ENCODE assay signal across 11 cellular contexts in genomic region chr10:80540644-80541143, GRCh38. TPM values are rescaled to one million over a fixed set of nuclear protein-coding genes. Genes with fewer than 3 reads are reported as not detected.
DNase-seq lines count a peak whose midpoint lies in the region; ATAC-seq and TF ChIP-seq lines count a peak whose summit lies in the region.
"Had no signal": no experiment of that assay in that cellular context is flagged by ENCODE, and none has a peak within 500 bp of the region (broad histone marks: within the 10 kb centered on the region; RNA-seq: fewer than 3 reads in every experiment).

No MANE protein-coding gene starts in this region.

- no peak overlapping the region for H3K27ac ChIP-seq in suprapubic skin
- no peak overlapping the region for H3K27ac ChIP-seq in transverse colon

- no peak for ATAC-seq in activated T-cell treated with anti-CD3 and anti-CD28 coated beads, Interleukin-2, amount 50 U/mL, for 72 hours (replicated peaks in 1 of 2)
- ATAC-seq in HG02885 (IDR thresholded peaks at IDR 0.05; ENCODE audit: poor library complexity, unreplicated experiment) = peak; percentile 72
- ATAC-seq in activated T-helper 17 cell treated with anti-CD3 and anti-CD28 coated beads, Interleukin-2, amount 50 U/mL, for 72 hours (replicated peaks) = peak; percentile 61

- H3K36me3 Mint-ChIP-seq in activated T-cell treated with anti-CD3 and anti-CD28 coated beads, Interleukin-2, amount 50 U/mL, for 72 hours (ENCODE audit: insufficient read depth in 2 of 2) = no peaks in the 10 kb centered on the region
- H3K36me3 Mint-ChIP-seq in activated T-helper 17 cell treated with anti-CD3 and anti-CD28 coated beads, Interleukin-2, amount 50 U/mL, for 72 hours (ENCODE audit: low read depth) = peaks cover 7% of the 10 kb centered on the region
- peaks cover 7% of the 10 kb centered on the region for H3K36me3 Mint-ChIP-seq in Caco-2 (ENCODE audit: insufficient read depth, unreplicated experiment)

- no TSS peak for BruUV-seq in Caco-2 (replicated peaks; lab: Mats Ljungman, UMichigan)

- H3K4me3 ChIP-seq in suprapubic skin (peak overlapping the region; percentile 29), Caco-2 (ENCODE audit: low read depth, low read length) (no peak overlapping the region), transverse colon (peak overlapping the region in 2 of 4 donors; percentile 8 to 18)

- H3K27me3 Mint-ChIP-seq in activated T-cell treated with anti-CD3 and anti-CD28 coated beads, Interleukin-2, amount 50 U/mL, for 72 hours (ENCODE audit: low read depth) = no peaks in the 10 kb centered on the region
- no peaks in the 10 kb centered on the region for H3K27me3 Mint-ChIP-seq in activated T-helper 17 cell treated with anti-CD3 and anti-CD28 coated beads, Interleukin-2, amount 50 U/mL, for 72 hours
- no peaks in the 10 kb centered on the region for H3K27me3 Mint-ChIP-seq in Caco-2 (ENCODE audit: insufficient read depth, unreplicated experiment)

- no peak overlapping the region for H3K27ac Mint-ChIP-seq in activated T-cell treated with anti-CD3 and anti-CD28 coated beads, Interleukin-2, amount 50 U/mL, for 72 hours
- peak overlapping the region; percentile 81 for H3K27ac Mint-ChIP-seq in activated T-helper 17 cell treated with anti-CD3 and anti-CD28 coated beads, Interleukin-2, amount 50 U/mL, for 72 hours
- no peak overlapping the region for H3K27ac Mint-ChIP-seq in Caco-2 (ENCODE audit: unreplicated experiment)
- H3K27ac Mint-ChIP-seq: H9 had no signal

- H3K9me3 Mint-ChIP-seq in activated T-cell treated with anti-CD3 and anti-CD28 coated beads, Interleukin-2, amount 50 U/mL, for 72 hours = no peaks in the 10 kb centered on the region
- H3K9me3 Mint-ChIP-seq in activated T-helper 17 cell treated with anti-CD3 and anti-CD28 coated beads, Interleukin-2, amount 50 U/mL, for 72 hours = no peaks in the 10 kb centered on the region
- no peaks in the 10 kb centered on the region for H3K9me3 Mint-ChIP-seq in Caco-2 (ENCODE audit: unreplicated experiment)

- no peak for TF ChIP-seq POLR2A in suprapubic skin (IDR thresholded peaks at IDR 0.05)
- TF ChIP-seq POLR2A in transverse colon (IDR thresholded peaks at IDR 0.05) = no peak

- peaks cover 22% of the 10 kb centered on the region for H3K4me1 ChIP-seq in suprapubic skin
- peaks cover 4% of the 10 kb centered on the region; the same call in 1 of the 2 replicates for H3K4me1 ChIP-seq in Caco-2
- H3K4me1 ChIP-seq in transverse colon = peaks cover 0 to 6% (median 2%) of the 10 kb centered on the region in 4 donors

- 32% methylated on average over 13 of the region's 13 CpGs for WGBS in suprapubic skin
- 47% methylated on average over 13 of the region's 13 CpGs; no CpG with 5 or more reads in 1 of the 2 donors for WGBS in transverse colon (ENCODE audit: low coverage in 1 of 2), 2 donors

- H3K4me3 Mint-ChIP-seq in activated T-cell treated with anti-CD3 and anti-CD28 coated beads, Interleukin-2, amount 50 U/mL, for 72 hours = peak overlapping the region; percentile 22 to 31
- H3K4me3 Mint-ChIP-seq in activated T-helper 17 cell treated with anti-CD3 and anti-CD28 coated beads, Interleukin-2, amount 50 U/mL, for 72 hours = peak overlapping the region; percentile 51
- no peak overlapping the region for H3K4me3 Mint-ChIP-seq in Caco-2 (ENCODE audit: unreplicated experiment)
- H3K4me3 Mint-ChIP-seq: H9 had no signal

- no peaks in the 10 kb centered on the region for H3K27me3 ChIP-seq in suprapubic skin
- H3K27me3 ChIP-seq in Caco-2 (replicated peaks; ENCODE audit: control insufficient read depth, insufficient read depth, low read length) = no peaks in the 10 kb centered on the region
- H3K27me3 ChIP-seq in transverse colon = no peaks in the 10 kb centered on the region

- CTCF ChIA-PET in Caco-2 (lab: Charles Lee) = interaction anchor here (0.7 kb wide), 1 partner anchor 42 kb away, joined by 3 read pairs; no protein-coding TSS in a partner anchor

- DNase-seq in activated T-cell treated with anti-CD3 and anti-CD28 coated beads, Interleukin-2, amount 50 U/mL, for 72 hours = no peak
- DNase-seq in activated T-cell treated with anti-CD3 and anti-CD28 coated beads for 4 hours (no peak), suprapubic skin (ENCODE audit: low spot score in 2 of 2) (peak in 1 of 2 donors; percentile 76), COLO829 (ENCODE audit: low spot score) (no peak), Caco-2 (no peak), transverse colon (no peak)
- DNase-seq: H9, OCI-M1, substantia nigra had no signal

- H3K9me3 ChIP-seq in suprapubic skin = no peaks in the 10 kb centered on the region
- H3K9me3 ChIP-seq in Caco-2 = no peaks in the 10 kb centered on the region
- H3K9me3 ChIP-seq in transverse colon = no peaks in the 10 kb centered on the region

- TF ChIP-seq CTCF in suprapubic skin (IDR thresholded peaks at IDR 0.05) (no peak), Caco-2 (IDR thresholded peaks at IDR 0.05; ENCODE audit: insufficient read depth in 1 of 2, low read depth in 1 of 2, low read length in 1 of 2, severe bottlenecking in 1 of 2, unreplicated experiment in 1 of 2) (no peak), transverse colon (IDR thresholded peaks at IDR 0.05) (no peak)

- TF ChIP-seq EP300 in suprapubic skin (IDR thresholded peaks at IDR 0.05) = no peak
- no peak for TF ChIP-seq EP300 in transverse colon (IDR thresholded peaks at IDR 0.05; ENCODE audit: low read depth)

- H3K36me3 ChIP-seq in suprapubic skin = no peaks in the 10 kb centered on the region
- H3K36me3 ChIP-seq in Caco-2 (ENCODE audit: control insufficient read depth, insufficient read depth, low read length) = no peaks in the 10 kb centered on the region
- H3K36me3 ChIP-seq in transverse colon = no peaks in the 10 kb centered on the region

- in situ Hi-C loops in transverse colon (cut with MboI; ENCODE audit: low pct_ligation_motif_present in 1 of 4, low pct_unique_long_range_greater_than_20kb in 1 of 4, low sequenced_read_pairs in 3 of 4) = no loop called here

- intact Hi-C loops in Caco-2 (cut with micrococcal nuclease; ENCODE audit: unreplicated experiment) (no loop called here), transverse colon (cut with DNase I; ENCODE audit: low total_unique reads) (no loop called here)

- POLR2A ChIA-PET in Caco-2 (lab: Charles Lee) = no interaction called here

- peaks cover 18% of the 10 kb centered on the region for H3K4me1 Mint-ChIP-seq in activated T-cell treated with anti-CD3 and anti-CD28 coated beads, Interleukin-2, amount 50 U/mL, for 72 hours (ENCODE audit: low read depth)
- peaks cover 18% of the 10 kb centered on the region for H3K4me1 Mint-ChIP-seq in activated T-helper 17 cell treated with anti-CD3 and anti-CD28 coated beads, Interleukin-2, amount 50 U/mL, for 72 hours
- no peaks in the 10 kb centered on the region for H3K4me1 Mint-ChIP-seq in Caco-2 (ENCODE audit: low read depth, unreplicated experiment)

RNA-seq across cellular contexts. Expression of gene SH2D4B, which starts 3.0 kb away (rescaled TPM):
- total RNA-seq in activated T-cell treated with anti-CD3 and anti-CD28 coated beads, Interleukin-2, amount 50 U/mL, for 72 hours = under 1 TPM; 0.34 to 0.46 TPM
- under 1 TPM; 0.11 to 0.32 TPM for total RNA-seq in activated T-helper 17 cell treated with anti-CD3 and anti-CD28 coated beads, Interleukin-2, amount 50 U/mL, for 72 hours
- total RNA-seq in suprapubic skin (under 1 TPM in 2 of 4 donors, not detected in 2; 0.18 to 0.23 TPM), Caco-2 (2022) (0.09 and 0.23 TPM in 2 replicates), transverse colon (under 1 TPM in 1 of 4 donors, not detected in 3; 0.32 TPM)

Comparison
In these comparisons a context has a peak if more than half of its experiments do, and no peak if none do; other contexts are left out.
1. ATAC-seq: peak in HG02885 (single experiment) and activated T-helper 17 cell treated with anti-CD3 and anti-CD28 coated beads, Interleukin-2, amount 50 U/mL, for 72 hours (single experiment); none in activated T-cell treated with anti-CD3 and anti-CD28 coated beads, Interleukin-2, amount 50 U/mL, for 72 hours (0 of 2).